In genomic region chr3:197718904-197719303, GRCh38 we compare ENCODE assay signal across 8 cellular contexts. TPM values are rescaled to one million over a fixed set of nuclear protein-coding genes. Genes with fewer than 3 reads are reported as not detected.
A peak's percentile ranks its signal among the peaks of the same experiment; 100 is the strongest.
DNase-seq lines count a peak whose midpoint lies in the region; ATAC-seq and TF ChIP-seq lines count a peak whose summit lies in the region.
"Had no signal": no experiment of that assay in that cellular context is flagged by ENCODE, and none has a peak within 500 bp of the region (broad histone marks: within the 10 kb centered on the region; RNA-seq: fewer than 3 reads in every experiment).

No MANE protein-coding gene starts in this region.

- ATAC-seq in RWPE2 (ENCODE audit: low read depth) = peak; percentile 99
- ATAC-seq in gastrocnemius medialis = peak; percentile 94 to 95

- H3K4me1 ChIP-seq in RWPE2 (ENCODE audit: insufficient read depth, poor library complexity, severe bottlenecking) (peaks cover 14% of the 10 kb centered on the region), gastrocnemius medialis (peaks cover under 1 to 16% of the 10 kb centered on the region in 2 donors)

- TF ChIP-seq POLR2A in gastrocnemius medialis (IDR thresholded peaks at IDR 0.05) = peak in 1 of 2 donors; percentile 12

- TF ChIP-seq CTCF in RWPE2 (IDR thresholded peaks at IDR 0.05; ENCODE audit: poor library complexity, severe bottlenecking) = no peak
- no peak for TF ChIP-seq CTCF in fibroblast of mammary gland (conservative IDR thresholded peaks at IDR 0.05; ENCODE audit: control insufficient read depth, insufficient read depth, low read depth, low read length)
- no peak for TF ChIP-seq CTCF in gastrocnemius medialis (IDR thresholded peaks at IDR 0.05 in 4 of 5, conservative IDR thresholded peaks at IDR 0.05 in 1 of 5)
- TF ChIP-seq CTCF in GM13977 (IDR thresholded peaks at IDR 0.05; ENCODE audit: extremely low read depth, insufficient read depth, missing control alignments) = no peak

- peak overlapping the region; percentile 82 for H3K27ac ChIP-seq in RWPE2 (ENCODE audit: poor library complexity, severe bottlenecking)
- H3K27ac ChIP-seq in gastrocnemius medialis = peak overlapping the region; percentile 10 to 65 (median 60)

- H3K27me3 ChIP-seq in RWPE2 (ENCODE audit: insufficient read depth, poor library complexity, severe bottlenecking) (no peaks in the 10 kb centered on the region), gastrocnemius medialis (no peaks in the 10 kb centered on the region)

- H3K4me3 ChIP-seq in RWPE2 (ENCODE audit: severe bottlenecking) = no peak overlapping the region
- no peak overlapping the region for H3K4me3 ChIP-seq in fibroblast of mammary gland (ENCODE audit: control insufficient read depth, low read depth, low read length)
- no peak overlapping the region for H3K4me3 ChIP-seq in gastrocnemius medialis

- intact Hi-C loops in gastrocnemius medialis (cut with DNase I; ENCODE audit: low total_unique reads) = no loop called here

- in situ Hi-C loops in gastrocnemius medialis (cut with MboI; ENCODE audit: low sequenced_read_pairs in 4 of 4) = no loop called here
- in situ Hi-C loops in GM13977 (cut with MboI; ENCODE audit: low pct_unique_long_range_greater_than_20kb, low sequenced_read_pairs, unreplicated experiment) = no loop called here

- H3K36me3 ChIP-seq in RWPE2 (ENCODE audit: low read depth) = peaks cover 23% of the 10 kb centered on the region; the same call in 1 of the 2 replicates
- H3K36me3 ChIP-seq in gastrocnemius medialis = peaks cover 0 to 20% of the 10 kb centered on the region in 2 donors

- peaks cover 15% of the 10 kb centered on the region for H3K9me3 ChIP-seq in RWPE2 (ENCODE audit: severe bottlenecking)
- H3K9me3 ChIP-seq in gastrocnemius medialis = no peaks in the 10 kb centered on the region

- peak; percentile 72 for DNase-seq in H4 (ENCODE audit: low spot score)
- DNase-seq in RWPE2 (ENCODE audit: low spot score) = no peak
- DNase-seq in fibroblast of mammary gland (ENCODE audit: low read depth) = peak; percentile 91
- DNase-seq in gastrocnemius medialis = peak in 1 of 2 donors; percentile 48
- DNase-seq in GF-D8 (lab: John Stamatoyannopoulos, UW) = no peak
- no peak for DNase-seq in stimulated activated CD4-positive, alpha-beta T cell treated with anti-CD3 and anti-CD28 coated beads, Interleukin-2, amount 100 ng/mL, for 48 hours
- DNase-seq in GM13977 (ENCODE audit: low spot score) = no peak
- DNase-seq: NCI-H1417 had no signal

RNA-seq across cellular contexts. Expression of gene RUBCN, which starts 17.8 kb away (rescaled TPM):
- total RNA-seq in H4 (2014; rRNA removed; shearing (Covaris generic)) = 6.3 and 7.5 TPM in 2 replicates
- 10 to 100 TPM; 15.6 to 33.1 (median 21.6) TPM for total RNA-seq in gastrocnemius medialis

RNA-seq across cellular contexts. Expression of gene FYTTD1, which starts 30.8 kb away (rescaled TPM):
- total RNA-seq in H4 (2014; rRNA removed; shearing (Covaris generic)) = 35.9 and 53.1 TPM in 2 replicates
- 100 to 1,000 TPM in 3 of 4 donors, 10 to 100 TPM in 1; 77.7 to 184 (median 111) TPM for total RNA-seq in gastrocnemius medialis

Comparison
In these comparisons a context has a peak if more than half of its experiments do, and no peak if none do; other contexts are left out.
1. DNase-seq: peak in H4 (single experiment) and fibroblast of mammary gland (single experiment); none in RWPE2 (single experiment), GF-D8 (single experiment), stimulated activated CD4-positive, alpha-beta T cell treated with anti-CD3 and anti-CD28 coated beads, Interleukin-2, amount 100 ng/mL, for 48 hours (0 of 2) and GM13977 (single experiment).